ENCODE assay signal across 8 cellular contexts in genomic region chr1:89049901-89050648, GRCh38. TPM values are rescaled to one million over a fixed set of nuclear protein-coding genes. Genes with fewer than 3 reads are reported as not detected.
DNase-seq lines count a peak whose midpoint lies in the region; ATAC-seq, FAIRE-seq and TF ChIP-seq lines count a peak whose summit lies in the region.
"Not testable (repeated sequence)": the region's sequence is repeated elsewhere in the genome, so short reads cannot be mapped to it uniquely, and the experiment has no call there.

No MANE protein-coding gene starts in this region.

- FAIRE-seq in GM12891 (lab: Jason Lieb, UNC) = peak; percentile 88

- DNase-seq in GM12891 (ENCODE audit: insufficient read length, low spot score); activated naive CD4-positive, alpha-beta T cell treated with anti-CD3 and anti-CD28 coated beads, Interleukin-2, amount 10 ng/mL, durations not matched to agents 7 days and 5 days; esophagus squamous epithelium (lab: John Stamatoyannopoulos, UW); prostate gland (ENCODE audit: low spot score); upper lobe of right lung: not testable (repeated sequence)
- peak; percentile 42 to 82 for DNase-seq in NOMO-1 (lab: John Stamatoyannopoulos, UW; ENCODE audit: unreplicated experiment in 2 of 2)
- peak; percentile 45 for DNase-seq in colonic mucosa
- DNase-seq in lower lobe of right lung = peak; percentile 47

- H3K9me3 Mint-ChIP-seq in activated naive CD4-positive, alpha-beta T cell treated with anti-CD3 and anti-CD28 coated beads, Interleukin-2, amount 10 ng/mL, durations not matched to agents 7 days and 5 days = not testable (repeated sequence)

- H3K9ac ChIP-seq in colonic mucosa (ENCODE audit: low read depth in 2 of 2, low read length in 2 of 2) = not testable (repeated sequence)

- H3K4me1 ChIP-seq in colonic mucosa; lower lobe of right lung; prostate gland (replicated peaks); upper lobe of right lung: not testable (repeated sequence)
- peaks cover 0 to 28% (median 8%) of the 10 kb centered on the region in 3 donors for H3K4me1 ChIP-seq in esophagus squamous epithelium

- H3K27me3 ChIP-seq in colonic mucosa; esophagus squamous epithelium; lower lobe of right lung (ENCODE audit: low read depth); prostate gland (replicated peaks; ENCODE audit: insufficient read depth); upper lobe of right lung: not testable (repeated sequence)

- not testable (repeated sequence) for H3K4me3 Mint-ChIP-seq in activated naive CD4-positive, alpha-beta T cell treated with anti-CD3 and anti-CD28 coated beads, Interleukin-2, amount 10 ng/mL, durations not matched to agents 7 days and 5 days

- WGBS in esophagus squamous epithelium, 2 donors = 40 to 66% methylated on average over 7 to 9 of the region's 9 CpGs
- WGBS in prostate gland = 41% methylated on average over 9 of the region's 9 CpGs

- not testable (repeated sequence) for H3K9me3 ChIP-seq in colonic mucosa, esophagus squamous epithelium, lower lobe of right lung, prostate gland, upper lobe of right lung

- TF ChIP-seq POLR2A in GM12891 (IDR thresholded peaks at IDR 0.05; ENCODE audit: low read depth, low read length); esophagus squamous epithelium (IDR thresholded peaks at IDR 0.05); prostate gland (IDR thresholded peaks at IDR 0.05): not testable (repeated sequence)

- not testable (repeated sequence) for H3K36me3 ChIP-seq in colonic mucosa, prostate gland
- H3K36me3 ChIP-seq in esophagus squamous epithelium = peaks cover 0 to 48% (median 17%) of the 10 kb centered on the region in 3 donors
- H3K36me3 ChIP-seq in lower lobe of right lung = peaks cover 38% of the 10 kb centered on the region
- H3K36me3 ChIP-seq in upper lobe of right lung = peaks cover 44% of the 10 kb centered on the region

- peak overlapping the region; percentile 35 for H3K27ac Mint-ChIP-seq in activated naive CD4-positive, alpha-beta T cell treated with anti-CD3 and anti-CD28 coated beads, Interleukin-2, amount 10 ng/mL, durations not matched to agents 7 days and 5 days

- H3K4me1 Mint-ChIP-seq in activated naive CD4-positive, alpha-beta T cell treated with anti-CD3 and anti-CD28 coated beads, Interleukin-2, amount 10 ng/mL, durations not matched to agents 7 days and 5 days = not testable (repeated sequence)

- intact Hi-C loops in colonic mucosa (cut with DNase I); esophagus squamous epithelium (cut with DNase I); lower lobe of right lung (cut with DNase I); prostate gland (cut with DNase I); upper lobe of right lung (cut with DNase I): not testable (repeated sequence)

- H3K27ac ChIP-seq in colonic mucosa (peak overlapping the region; percentile 46), esophagus squamous epithelium (peak overlapping the region; percentile 14 to 48 (median 35)), prostate gland (peak overlapping the region; percentile 16 to 38)
- H3K27ac ChIP-seq in lower lobe of right lung, upper lobe of right lung: not testable (repeated sequence)

- H3K36me3 Mint-ChIP-seq in activated naive CD4-positive, alpha-beta T cell treated with anti-CD3 and anti-CD28 coated beads, Interleukin-2, amount 10 ng/mL, durations not matched to agents 7 days and 5 days = peaks cover 59% of the 10 kb centered on the region

- peak; percentile 34 to 50 for ATAC-seq in lower lobe of right lung
- peak; percentile 55 for ATAC-seq in upper lobe of right lung

- TF ChIP-seq CTCF in colonic mucosa (IDR thresholded peaks at IDR 0.05); esophagus squamous epithelium (IDR thresholded peaks at IDR 0.05); lower lobe of right lung (IDR thresholded peaks at IDR 0.05); prostate gland (IDR thresholded peaks at IDR 0.05); upper lobe of right lung (IDR thresholded peaks at IDR 0.05): not testable (repeated sequence)

- not testable (repeated sequence) for H3K4me3 ChIP-seq in colonic mucosa, esophagus squamous epithelium, lower lobe of right lung, prostate gland, upper lobe of right lung

- H3K27me3 Mint-ChIP-seq in activated naive CD4-positive, alpha-beta T cell treated with anti-CD3 and anti-CD28 coated beads, Interleukin-2, amount 10 ng/mL, durations not matched to agents 7 days and 5 days = not testable (repeated sequence)

- CTCF ChIA-PET in activated naive CD4-positive, alpha-beta T cell treated with anti-CD3 and anti-CD28 coated beads, Interleukin-2, amount 10 ng/mL, durations not matched to agents 7 days and 5 days (lab: Charles Lee) = not testable (repeated sequence)

TF ChIP-seq in GM12891, 5 proteins besides CTCF, POLR2A, EP300 and RAD21:
- TF ChIP-seq SPI1 (IDR thresholded peaks at IDR 0.05; ENCODE audit: low read depth, low read length) = peak; percentile 47

RNA-seq across cellular contexts. Expression of gene GBP1, which starts 14.9 kb away (rescaled TPM):
- 19.4 TPM for polyA plus RNA-seq in GM12891 (2012; ENCODE audit: low read depth, missing spikeins)
- 10 to 100 TPM; 15.0 to 25.9 TPM for total RNA-seq in colonic mucosa
- 10 to 100 TPM in 3 of 4 donors, 1 to 10 TPM in 1; 6.3 to 22.1 (median 15.2) TPM for total RNA-seq in esophagus squamous epithelium
- 54.2 TPM for total RNA-seq in lower lobe of right lung
- total RNA-seq in prostate gland = 10 to 100 TPM in 1 of 2 donors, 1 to 10 TPM in 1; 9.1 to 13.9 TPM
- 42.2 TPM for total RNA-seq in upper lobe of right lung

RNA-seq across cellular contexts. Expression of gene GBP3, which starts 27.4 kb away (rescaled TPM):
- polyA plus RNA-seq in GM12891 (2012; ENCODE audit: low read depth, missing spikeins) = 2.9 TPM
- total RNA-seq in colonic mucosa = 100 to 1,000 TPM in 1 of 2 donors, 10 to 100 TPM in 1; 38.7 to 103 TPM
- total RNA-seq in esophagus squamous epithelium = 10 to 100 TPM in 3 of 4 donors, 1 to 10 TPM in 1; 9.6 to 16.7 (median 12.9) TPM
- total RNA-seq in lower lobe of right lung = 60.2 TPM
- 10 to 100 TPM; 15.8 to 32.7 TPM for total RNA-seq in prostate gland
- total RNA-seq in upper lobe of right lung = 46.6 TPM

RNA-seq across cellular contexts. Expression of gene KYAT3, which starts 57.6 kb away (rescaled TPM):
- 21.2 TPM for polyA plus RNA-seq in GM12891 (2012; ENCODE audit: low read depth, missing spikeins)
- total RNA-seq in colonic mucosa (10 to 100 TPM; 19.1 to 32.3 TPM), esophagus squamous epithelium (10 to 100 TPM; 13.8 to 41.4 (median 33.0) TPM), lower lobe of right lung (20.6 TPM), prostate gland (10 to 100 TPM; 21.8 to 26.1 TPM), upper lobe of right lung (17.9 TPM)

RNA-seq across cellular contexts. Expression of gene RBMXL1, which starts 57.6 kb away (rescaled TPM):
- 9.6 TPM for polyA plus RNA-seq in GM12891 (2012; ENCODE audit: low read depth, missing spikeins)
- total RNA-seq in colonic mucosa (10 to 100 TPM; 10.6 to 13.6 TPM), esophagus squamous epithelium (10 to 100 TPM; 12.4 to 32.0 (median 16.8) TPM), lower lobe of right lung (19.6 TPM), prostate gland (10 to 100 TPM; 14.9 to 36.9 TPM), upper lobe of right lung (16.2 TPM)
